In genomic region chr20:3349786-3350185, GRCh38 we compare ENCODE assay signal across 25 cellular contexts. TPM values are rescaled to one million over a fixed set of nuclear protein-coding genes. Genes with fewer than 3 reads are reported as not detected.
DNase-seq lines count a peak whose midpoint lies in the region; ATAC-seq, FAIRE-seq and TF ChIP-seq lines count a peak whose summit lies in the region.
"Had no signal": no experiment of that assay in that cellular context is flagged by ENCODE, and none has a peak within 500 bp of the region (broad histone marks: within the 10 kb centered on the region; RNA-seq: fewer than 3 reads in every experiment).

No MANE protein-coding gene starts in this region.

- H3K27ac ChIP-seq in left lung, result no peak overlapping the region
- H3K27ac ChIP-seq: A549; BLaER1 treated with 17β-estradiol and CSF1 and Interleukin-3, amounts not matched to agents 10 nM and 100 nM had no signal

- no peak for DNase-seq in left ventricle myocardium superior
- DNase-seq in Right ventricle myocardium inferior (ENCODE audit: missing footprints), result no peak
- DNase-seq in SK-MEL-5 (ENCODE audit: low read depth, low spot score), result peak; percentile 15
- DNase-seq in left lung, result no peak
- no peak for DNase-seq in urothelium cell line (ENCODE audit: low spot score)
- no peak for DNase-seq in frontal cortex (ENCODE audit: low spot score in 2 of 2)
- DNase-seq: 8988T; ACHN; AML-193; BE2C; CD4-positive, alpha-beta T cell; CD8-positive, alpha-beta memory T cell; DMS 273 treated with DMSO at 0.1 percent for 48 hours; DMS79; EL; GDM1 had no signal

- H3K36me3 ChIP-seq in left lung, result peaks cover 0 to 33% of the 10 kb centered on the region in 2 donors
- H3K36me3 ChIP-seq: BE2C, HAP-1 had no signal

- intact Hi-C loops in left ventricle myocardium superior (cut with micrococcal nuclease) (no loop called here), Right ventricle myocardium inferior (cut with DNase I) (no loop called here), left lung (cut with DNase I) (no loop called here)

- H3K27me3 ChIP-seq in left lung, result no peaks in the 10 kb centered on the region
- H3K27me3 ChIP-seq: BE2C; BLaER1 treated with 17β-estradiol and CSF1 and Interleukin-3, amounts not matched to agents 10 nM and 100 nM had no signal

- no peak for TF ChIP-seq CTCF in left lung (IDR thresholded peaks at IDR 0.05)

- in situ Hi-C loops in SK-MEL-5 (cut with HindIII; ENCODE audit: low pct_unique_long_range_greater_than_20kb, low sequenced_read_pairs), result no loop called here

- H3K9me3 ChIP-seq in left lung, result no peaks in the 10 kb centered on the region
- H3K9me3 ChIP-seq: A549; BE2C; BLaER1 treated with 17β-estradiol and CSF1 and Interleukin-3, amounts not matched to agents 10 nM and 100 nM; HAP-1 had no signal

- H3K4me3 ChIP-seq in left lung, result no peak overlapping the region
- H3K4me3 ChIP-seq: A549; BLaER1 treated with 17β-estradiol and CSF1 and Interleukin-3, amounts not matched to agents 10 nM and 100 nM; GM12878; GM23338; HAP-1 had no signal

- ATAC-seq in left ventricle myocardium superior (peak; percentile 42), Right ventricle myocardium inferior (no peak), left lung (peak; percentile 81), GM21360 (IDR thresholded peaks at IDR 0.05; ENCODE audit: unreplicated experiment) (no peak)
- ATAC-seq: GM12878, GM23338 had no signal

- peak; percentile 53 for FAIRE-seq in urothelium cell line (lab: Jason Lieb, UNC)
- no peak for FAIRE-seq in frontal cortex (lab: Jason Lieb, UNC)
- FAIRE-seq: A549, D721Med, GM12878, GM19239, H54 had no signal

- no peaks in the 10 kb centered on the region for H3K4me1 ChIP-seq in left lung
- H3K4me1 ChIP-seq: A549, BE2C had no signal

RNA-seq across cellular contexts. Expression of gene DNAAF9, which starts 57.7 kb away (rescaled TPM):
- total RNA-seq in left ventricle myocardium superior (20.1 TPM), Right ventricle myocardium inferior (22.1 TPM), left lung (10 to 100 TPM; 16.9 to 20.3 TPM), frontal cortex (31.4 TPM)
- total RNA-seq in SK-MEL-5 (2014; rRNA removed; shearing (Covaris generic)), result 7.5 and 7.9 TPM in 2 replicates
- polyA plus RNA-seq in SK-MEL-5 (2015; cell fraction: cytosol; rRNA removed), result 7.3 and 9.6 TPM in 2 replicates
- 18.2 and 23.4 TPM in 2 replicates for polyA plus RNA-seq in SK-MEL-5 (2015; cell fraction: nucleus; rRNA removed)

Comparison
In these comparisons a context has a peak if more than half of its experiments do, and no peak if none do; other contexts are left out.
1. ATAC-seq: peak in left ventricle myocardium superior (single experiment) and left lung (single experiment); none in Right ventricle myocardium inferior (single experiment) and GM21360 (single experiment).